1 cellular context compared by ENCODE assay signal in the genomic region with DNA sequence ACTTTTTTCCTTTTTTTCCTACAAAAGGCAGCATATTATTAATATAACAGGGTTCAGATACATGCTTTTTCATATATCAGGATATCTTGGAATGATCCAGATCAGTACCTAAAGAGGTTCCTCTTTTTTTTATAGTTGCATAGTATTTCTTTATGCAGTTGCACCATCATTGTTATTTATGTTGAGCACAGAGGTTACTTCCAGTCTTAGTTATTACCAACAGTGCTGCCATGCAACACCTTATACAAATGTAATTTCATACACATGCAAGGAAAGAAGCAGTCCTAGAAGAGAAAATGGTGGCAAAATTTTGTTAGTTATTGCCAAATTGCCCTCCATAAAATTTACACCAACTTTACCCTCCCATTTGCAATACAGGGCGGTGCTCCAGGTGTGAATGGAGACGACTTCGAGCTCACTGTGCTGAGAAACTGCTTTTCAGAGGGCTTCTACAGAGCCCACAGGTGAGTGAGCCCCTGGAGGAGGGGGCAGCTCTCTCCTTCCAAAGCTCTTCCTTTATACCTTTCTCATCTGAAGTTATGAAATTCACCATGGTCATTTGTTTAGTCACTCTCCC.
TF ChIP-seq lines count a peak whose summit lies in the region.

No MANE protein-coding gene starts in this region.

TF ChIP-seq in H1, 55 proteins besides CTCF, POLR2A, EP300 and RAD21:
- TF ChIP-seq, protein P1, sequence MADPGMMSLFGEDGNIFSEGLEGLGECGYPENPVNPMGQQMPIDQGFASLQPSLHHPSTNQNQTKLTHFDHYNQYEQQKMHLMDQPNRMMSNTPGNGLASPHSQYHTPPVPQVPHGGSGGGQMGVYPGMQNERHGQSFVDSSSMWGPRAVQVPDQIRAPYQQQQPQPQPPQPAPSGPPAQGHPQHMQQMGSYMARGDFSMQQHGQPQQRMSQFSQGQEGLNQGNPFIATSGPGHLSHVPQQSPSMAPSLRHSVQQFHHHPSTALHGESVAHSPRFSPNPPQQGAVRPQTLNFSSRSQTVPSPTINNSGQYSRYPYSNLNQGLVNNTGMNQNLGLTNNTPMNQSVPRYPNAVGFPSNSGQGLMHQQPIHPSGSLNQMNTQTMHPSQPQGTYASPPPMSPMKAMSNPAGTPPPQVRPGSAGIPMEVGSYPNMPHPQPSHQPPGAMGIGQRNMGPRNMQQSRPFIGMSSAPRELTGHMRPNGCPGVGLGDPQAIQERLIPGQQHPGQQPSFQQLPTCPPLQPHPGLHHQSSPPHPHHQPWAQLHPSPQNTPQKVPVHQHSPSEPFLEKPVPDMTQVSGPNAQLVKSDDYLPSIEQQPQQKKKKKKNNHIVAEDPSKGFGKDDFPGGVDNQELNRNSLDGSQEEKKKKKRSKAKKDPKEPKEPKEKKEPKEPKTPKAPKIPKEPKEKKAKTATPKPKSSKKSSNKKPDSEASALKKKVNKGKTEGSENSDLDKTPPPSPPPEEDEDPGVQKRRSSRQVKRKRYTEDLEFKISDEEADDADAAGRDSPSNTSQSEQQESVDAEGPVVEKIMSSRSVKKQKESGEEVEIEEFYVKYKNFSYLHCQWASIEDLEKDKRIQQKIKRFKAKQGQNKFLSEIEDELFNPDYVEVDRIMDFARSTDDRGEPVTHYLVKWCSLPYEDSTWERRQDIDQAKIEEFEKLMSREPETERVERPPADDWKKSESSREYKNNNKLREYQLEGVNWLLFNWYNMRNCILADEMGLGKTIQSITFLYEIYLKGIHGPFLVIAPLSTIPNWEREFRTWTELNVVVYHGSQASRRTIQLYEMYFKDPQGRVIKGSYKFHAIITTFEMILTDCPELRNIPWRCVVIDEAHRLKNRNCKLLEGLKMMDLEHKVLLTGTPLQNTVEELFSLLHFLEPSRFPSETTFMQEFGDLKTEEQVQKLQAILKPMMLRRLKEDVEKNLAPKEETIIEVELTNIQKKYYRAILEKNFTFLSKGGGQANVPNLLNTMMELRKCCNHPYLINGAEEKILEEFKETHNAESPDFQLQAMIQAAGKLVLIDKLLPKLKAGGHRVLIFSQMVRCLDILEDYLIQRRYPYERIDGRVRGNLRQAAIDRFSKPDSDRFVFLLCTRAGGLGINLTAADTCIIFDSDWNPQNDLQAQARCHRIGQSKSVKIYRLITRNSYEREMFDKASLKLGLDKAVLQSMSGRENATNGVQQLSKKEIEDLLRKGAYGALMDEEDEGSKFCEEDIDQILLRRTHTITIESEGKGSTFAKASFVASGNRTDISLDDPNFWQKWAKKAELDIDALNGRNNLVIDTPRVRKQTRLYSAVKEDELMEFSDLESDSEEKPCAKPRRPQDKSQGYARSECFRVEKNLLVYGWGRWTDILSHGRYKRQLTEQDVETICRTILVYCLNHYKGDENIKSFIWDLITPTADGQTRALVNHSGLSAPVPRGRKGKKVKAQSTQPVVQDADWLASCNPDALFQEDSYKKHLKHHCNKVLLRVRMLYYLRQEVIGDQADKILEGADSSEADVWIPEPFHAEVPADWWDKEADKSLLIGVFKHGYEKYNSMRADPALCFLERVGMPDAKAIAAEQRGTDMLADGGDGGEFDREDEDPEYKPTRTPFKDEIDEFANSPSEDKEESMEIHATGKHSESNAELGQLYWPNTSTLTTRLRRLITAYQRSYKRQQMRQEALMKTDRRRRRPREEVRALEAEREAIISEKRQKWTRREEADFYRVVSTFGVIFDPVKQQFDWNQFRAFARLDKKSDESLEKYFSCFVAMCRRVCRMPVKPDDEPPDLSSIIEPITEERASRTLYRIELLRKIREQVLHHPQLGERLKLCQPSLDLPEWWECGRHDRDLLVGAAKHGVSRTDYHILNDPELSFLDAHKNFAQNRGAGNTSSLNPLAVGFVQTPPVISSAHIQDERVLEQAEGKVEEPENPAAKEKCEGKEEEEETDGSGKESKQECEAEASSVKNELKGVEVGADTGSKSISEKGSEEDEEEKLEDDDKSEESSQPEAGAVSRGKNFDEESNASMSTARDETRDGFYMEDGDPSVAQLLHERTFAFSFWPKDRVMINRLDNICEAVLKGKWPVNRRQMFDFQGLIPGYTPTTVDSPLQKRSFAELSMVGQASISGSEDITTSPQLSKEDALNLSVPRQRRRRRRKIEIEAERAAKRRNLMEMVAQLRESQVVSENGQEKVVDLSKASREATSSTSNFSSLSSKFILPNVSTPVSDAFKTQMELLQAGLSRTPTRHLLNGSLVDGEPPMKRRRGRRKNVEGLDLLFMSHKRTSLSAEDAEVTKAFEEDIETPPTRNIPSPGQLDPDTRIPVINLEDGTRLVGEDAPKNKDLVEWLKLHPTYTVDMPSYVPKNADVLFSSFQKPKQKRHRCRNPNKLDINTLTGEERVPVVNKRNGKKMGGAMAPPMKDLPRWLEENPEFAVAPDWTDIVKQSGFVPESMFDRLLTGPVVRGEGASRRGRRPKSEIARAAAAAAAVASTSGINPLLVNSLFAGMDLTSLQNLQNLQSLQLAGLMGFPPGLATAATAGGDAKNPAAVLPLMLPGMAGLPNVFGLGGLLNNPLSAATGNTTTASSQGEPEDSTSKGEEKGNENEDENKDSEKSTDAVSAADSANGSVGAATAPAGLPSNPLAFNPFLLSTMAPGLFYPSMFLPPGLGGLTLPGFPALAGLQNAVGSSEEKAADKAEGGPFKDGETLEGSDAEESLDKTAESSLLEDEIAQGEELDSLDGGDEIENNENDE (IDR thresholded peaks at IDR 0.05; ENCODE audit: insufficient replicate concordance, low read length): no peak
- TF ChIP-seq HDAC6 (IDR thresholded peaks at IDR 0.05; ENCODE audit: low read depth, low read length) (no peak), TBP (IDR thresholded peaks at IDR 0.05; ENCODE audit: low read depth, low read length) (no peak), CEBPB (IDR thresholded peaks at IDR 0.05; ENCODE audit: low read depth, low read length) (no peak), GABPA (IDR thresholded peaks at IDR 0.05; ENCODE audit: borderline replicate concordance, insufficient read depth, low read length) (no peak), NRF1 (IDR thresholded peaks at IDR 0.05; ENCODE audit: low read depth, low read length) (no peak)
- TF ChIP-seq, protein P2, sequence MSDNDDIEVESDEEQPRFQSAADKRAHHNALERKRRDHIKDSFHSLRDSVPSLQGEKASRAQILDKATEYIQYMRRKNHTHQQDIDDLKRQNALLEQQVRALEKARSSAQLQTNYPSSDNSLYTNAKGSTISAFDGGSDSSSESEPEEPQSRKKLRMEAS (IDR thresholded peaks at IDR 0.05): no peak
- TF ChIP-seq, protein P3, sequence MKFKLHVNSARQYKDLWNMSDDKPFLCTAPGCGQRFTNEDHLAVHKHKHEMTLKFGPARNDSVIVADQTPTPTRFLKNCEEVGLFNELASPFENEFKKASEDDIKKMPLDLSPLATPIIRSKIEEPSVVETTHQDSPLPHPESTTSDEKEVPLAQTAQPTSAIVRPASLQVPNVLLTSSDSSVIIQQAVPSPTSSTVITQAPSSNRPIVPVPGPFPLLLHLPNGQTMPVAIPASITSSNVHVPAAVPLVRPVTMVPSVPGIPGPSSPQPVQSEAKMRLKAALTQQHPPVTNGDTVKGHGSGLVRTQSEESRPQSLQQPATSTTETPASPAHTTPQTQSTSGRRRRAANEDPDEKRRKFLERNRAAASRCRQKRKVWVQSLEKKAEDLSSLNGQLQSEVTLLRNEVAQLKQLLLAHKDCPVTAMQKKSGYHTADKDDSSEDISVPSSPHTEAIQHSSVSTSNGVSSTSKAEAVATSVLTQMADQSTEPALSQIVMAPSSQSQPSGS (IDR thresholded peaks at IDR 0.05; ENCODE audit: low read length): no peak
